1 cellular context compared by ENCODE assay signal in genomic region chr5:136780518-136780917, GRCh38.
TF ChIP-seq lines count a peak whose summit lies in the region.

No MANE protein-coding gene starts in this region.

TF ChIP-seq in endothelial cell of umbilical vein, 7 proteins besides CTCF, POLR2A, EP300 and RAD21 (continued from another document):
- TF ChIP-seq POLR2AphosphoS5 (IDR thresholded peaks at IDR 0.05; ENCODE audit: insufficient read depth, low read depth, low read length), result no peak
